Comparison of ENCODE assay signal across 1 cellular context in genomic region chr9:99896119-99896518, GRCh38.
TF ChIP-seq lines count a peak whose summit lies in the region.

No MANE protein-coding gene starts in this region.

TF ChIP-seq in H1, 55 proteins besides CTCF, POLR2A, EP300 and RAD21 (continued from another document):
- TF ChIP-seq CHD7 (IDR thresholded peaks at IDR 0.05; ENCODE audit: insufficient replicate concordance, low read length) (no peak), NANOG (IDR thresholded peaks at IDR 0.05; ENCODE audit: insufficient read depth, low read depth, low read length, poor library complexity, severe bottlenecking) (no peak), MAFK (IDR thresholded peaks at IDR 0.05; ENCODE audit: low read depth, low read length) (no peak), CEBPB (IDR thresholded peaks at IDR 0.05; ENCODE audit: low read depth, low read length) (no peak), CBX5 (IDR thresholded peaks at IDR 0.05; ENCODE audit: low read depth, low read length) (no peak), CTBP2 (IDR thresholded peaks at IDR 0.05; ENCODE audit: borderline replicate concordance, insufficient read depth, insufficient read length, low read length) (no peak)
